Comparison of ENCODE assay signal across 1 cellular context in the genomic region with DNA sequence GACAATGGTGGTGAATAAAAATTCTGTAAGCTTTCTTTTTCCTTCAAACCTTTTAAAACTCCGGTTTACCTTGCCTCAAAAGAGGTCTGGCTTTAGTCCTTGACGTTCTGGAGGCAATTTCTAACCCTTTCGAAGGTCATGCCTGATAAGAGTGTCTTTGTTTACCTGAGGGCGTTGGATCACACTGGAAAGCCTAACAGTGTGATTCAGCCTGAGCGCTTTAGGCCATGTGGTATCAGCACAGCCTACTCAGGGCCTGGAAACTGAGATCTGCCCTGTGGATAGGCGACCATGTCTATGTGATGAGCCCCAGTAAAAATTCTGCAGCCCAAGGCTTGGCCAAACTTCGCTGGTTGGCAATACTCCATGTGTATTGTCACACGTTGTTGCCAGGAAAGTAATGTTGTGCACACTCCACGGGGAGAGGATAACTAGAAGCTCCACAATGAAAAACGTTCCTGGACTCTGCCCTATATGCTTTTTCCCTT.
A peak's percentile ranks its signal among the peaks of the same experiment; 100 is the strongest.
TF ChIP-seq lines count a peak whose summit lies in the region.

No MANE protein-coding gene starts in this region.

TF ChIP-seq in liver, 16 proteins besides CTCF, POLR2A, EP300 and RAD21 (continued from another document):
- TF ChIP-seq, protein P1, sequence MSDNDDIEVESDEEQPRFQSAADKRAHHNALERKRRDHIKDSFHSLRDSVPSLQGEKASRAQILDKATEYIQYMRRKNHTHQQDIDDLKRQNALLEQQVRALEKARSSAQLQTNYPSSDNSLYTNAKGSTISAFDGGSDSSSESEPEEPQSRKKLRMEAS (IDR thresholded peaks at IDR 0.05) = peak; percentile 75
- peak; percentile 44 to 61 for TF ChIP-seq RXRA (IDR thresholded peaks at IDR 0.05)
- TF ChIP-seq HNF4A (conservative IDR thresholded peaks at IDR 0.05) = peak; percentile 40 to 70
- TF ChIP-seq FOXA1 (IDR thresholded peaks at IDR 0.05) = peak; percentile 86
- TF ChIP-seq SP1 (IDR thresholded peaks at IDR 0.05) = peak; percentile 48
- TF ChIP-seq, protein P2, sequence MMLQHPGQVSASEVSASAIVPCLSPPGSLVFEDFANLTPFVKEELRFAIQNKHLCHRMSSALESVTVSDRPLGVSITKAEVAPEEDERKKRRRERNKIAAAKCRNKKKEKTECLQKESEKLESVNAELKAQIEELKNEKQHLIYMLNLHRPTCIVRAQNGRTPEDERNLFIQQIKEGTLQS (IDR thresholded peaks at IDR 0.05) = no peak
- no peak for TF ChIP-seq GABPA (IDR thresholded peaks at IDR 0.05 in 1 of 2, conservative IDR thresholded peaks at IDR 0.05 in 1 of 2)
- TF ChIP-seq JUND (IDR thresholded peaks at IDR 0.05) = peak in 1 of 2 donors; percentile 45
- TF ChIP-seq NR2F2 (IDR thresholded peaks at IDR 0.05) = peak; percentile 51
- peak; percentile 38 for TF ChIP-seq YY1 (IDR thresholded peaks at IDR 0.05)
- TF ChIP-seq, protein P3, sequence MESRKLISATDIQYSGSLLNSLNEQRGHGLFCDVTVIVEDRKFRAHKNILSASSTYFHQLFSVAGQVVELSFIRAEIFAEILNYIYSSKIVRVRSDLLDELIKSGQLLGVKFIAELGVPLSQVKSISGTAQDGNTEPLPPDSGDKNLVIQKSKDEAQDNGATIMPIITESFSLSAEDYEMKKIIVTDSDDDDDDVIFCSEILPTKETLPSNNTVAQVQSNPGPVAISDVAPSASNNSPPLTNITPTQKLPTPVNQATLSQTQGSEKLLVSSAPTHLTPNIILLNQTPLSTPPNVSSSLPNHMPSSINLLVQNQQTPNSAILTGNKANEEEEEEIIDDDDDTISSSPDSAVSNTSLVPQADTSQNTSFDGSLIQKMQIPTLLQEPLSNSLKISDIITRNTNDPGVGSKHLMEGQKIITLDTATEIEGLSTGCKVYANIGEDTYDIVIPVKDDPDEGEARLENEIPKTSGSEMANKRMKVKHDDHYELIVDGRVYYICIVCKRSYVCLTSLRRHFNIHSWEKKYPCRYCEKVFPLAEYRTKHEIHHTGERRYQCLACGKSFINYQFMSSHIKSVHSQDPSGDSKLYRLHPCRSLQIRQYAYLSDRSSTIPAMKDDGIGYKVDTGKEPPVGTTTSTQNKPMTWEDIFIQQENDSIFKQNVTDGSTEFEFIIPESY (IDR thresholded peaks at IDR 0.05) = no peak
- TF ChIP-seq HNF4G (IDR thresholded peaks at IDR 0.05) = no peak
